In genomic region chr22:41403532-41404318, GRCh38 we compare ENCODE assay signal across 1 cellular context.
TF ChIP-seq lines count a peak whose summit lies in the region.

No MANE protein-coding gene starts in this region.

TF ChIP-seq in HepG2, 621 proteins besides CTCF, POLR2A, EP300 and RAD21 (continued from another document and continues in another):
- TF ChIP-seq, protein P1, sequence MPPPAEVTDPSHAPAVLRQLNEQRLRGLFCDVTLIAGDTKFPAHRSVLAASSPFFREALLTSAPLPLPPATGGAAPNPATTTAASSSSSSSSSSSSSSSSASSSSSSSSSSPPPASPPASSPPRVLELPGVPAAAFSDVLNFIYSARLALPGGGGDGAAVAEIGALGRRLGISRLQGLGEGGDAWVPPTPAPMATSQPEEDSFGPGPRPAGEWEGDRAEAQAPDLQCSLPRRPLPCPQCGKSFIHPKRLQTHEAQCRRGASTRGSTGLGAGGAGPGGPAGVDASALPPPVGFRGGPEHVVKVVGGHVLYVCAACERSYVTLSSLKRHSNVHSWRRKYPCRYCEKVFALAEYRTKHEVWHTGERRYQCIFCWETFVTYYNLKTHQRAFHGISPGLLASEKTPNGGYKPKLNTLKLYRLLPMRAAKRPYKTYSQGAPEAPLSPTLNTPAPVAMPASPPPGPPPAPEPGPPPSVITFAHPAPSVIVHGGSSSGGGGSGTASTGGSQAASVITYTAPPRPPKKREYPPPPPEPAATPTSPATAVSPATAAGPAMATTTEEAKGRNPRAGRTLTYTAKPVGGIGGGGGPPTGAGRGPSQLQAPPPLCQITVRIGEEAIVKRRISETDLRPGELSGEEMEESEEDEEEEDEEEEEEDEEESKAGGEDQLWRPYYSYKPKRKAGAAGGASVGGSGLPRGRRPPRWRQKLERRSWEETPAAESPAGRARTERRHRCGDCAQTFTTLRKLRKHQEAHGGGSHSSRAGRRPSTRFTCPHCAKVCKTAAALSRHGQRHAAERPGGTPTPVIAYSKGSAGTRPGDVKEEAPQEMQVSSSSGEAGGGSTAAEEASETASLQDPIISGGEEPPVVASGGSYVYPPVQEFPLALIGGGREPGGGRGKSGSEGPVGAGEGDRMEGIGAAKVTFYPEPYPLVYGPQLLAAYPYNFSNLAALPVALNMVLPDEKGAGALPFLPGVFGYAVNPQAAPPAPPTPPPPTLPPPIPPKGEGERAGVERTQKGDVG (CRISPR knock-in tag; IDR thresholded peaks at IDR 0.05; ENCODE audit: borderline replicate concordance), result no peak
- TF ChIP-seq SATB2 (CRISPR knock-in tag; IDR thresholded peaks at IDR 0.05), result no peak
- TF ChIP-seq ZNF652 (CRISPR knock-in tag; IDR thresholded peaks at IDR 0.05; ENCODE audit: borderline replicate concordance, low read depth), result no peak
- TF ChIP-seq NFKB2 (CRISPR knock-in tag; IDR thresholded peaks at IDR 0.05; ENCODE audit: borderline replicate concordance), result peak; percentile 28; the same call in 1 of the 2 replicates
- no peak for TF ChIP-seq ATF5 (CRISPR knock-in tag; IDR thresholded peaks at IDR 0.05; ENCODE audit: low read depth)
- TF ChIP-seq, protein P2, sequence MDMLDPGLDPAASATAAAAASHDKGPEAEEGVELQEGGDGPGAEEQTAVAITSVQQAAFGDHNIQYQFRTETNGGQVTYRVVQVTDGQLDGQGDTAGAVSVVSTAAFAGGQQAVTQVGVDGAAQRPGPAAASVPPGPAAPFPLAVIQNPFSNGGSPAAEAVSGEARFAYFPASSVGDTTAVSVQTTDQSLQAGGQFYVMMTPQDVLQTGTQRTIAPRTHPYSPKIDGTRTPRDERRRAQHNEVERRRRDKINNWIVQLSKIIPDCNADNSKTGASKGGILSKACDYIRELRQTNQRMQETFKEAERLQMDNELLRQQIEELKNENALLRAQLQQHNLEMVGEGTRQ (IDR thresholded peaks at IDR 0.05; ENCODE audit: low read depth, low read length), result no peak
- TF ChIP-seq, protein P2 (CRISPR knock-in tag; IDR thresholded peaks at IDR 0.05; ENCODE audit: borderline replicate concordance), result no peak
- peak; percentile 48; the same call in 1 of the 2 replicates for TF ChIP-seq ZGPAT (CRISPR knock-in tag; IDR thresholded peaks at IDR 0.05)
- TF ChIP-seq BORCS8-MEF2B (CRISPR knock-in tag; IDR thresholded peaks at IDR 0.05), result peak; percentile 72; the same call in 1 of the 2 replicates
- TF ChIP-seq ZNF292 (CRISPR knock-in tag; IDR thresholded peaks at IDR 0.05; ENCODE audit: borderline replicate concordance, low read depth), result no peak
- TF ChIP-seq NR2F2 (IDR thresholded peaks at IDR 0.05; ENCODE audit: borderline replicate concordance, low read depth), result peak; percentile 21; the same call in 1 of the 2 replicates
- no peak for TF ChIP-seq CBX2 (IDR thresholded peaks at IDR 0.05; ENCODE audit: low read depth, low read length)
- no peak for TF ChIP-seq CBX2 (CRISPR knock-in tag; IDR thresholded peaks at IDR 0.05; ENCODE audit: low read depth)
- no peak for TF ChIP-seq ZFP62 (CRISPR knock-in tag; IDR thresholded peaks at IDR 0.05)
- TF ChIP-seq ZSCAN20 (CRISPR knock-in tag; IDR thresholded peaks at IDR 0.05; ENCODE audit: borderline replicate concordance), result no peak
- TF ChIP-seq, protein P3, sequence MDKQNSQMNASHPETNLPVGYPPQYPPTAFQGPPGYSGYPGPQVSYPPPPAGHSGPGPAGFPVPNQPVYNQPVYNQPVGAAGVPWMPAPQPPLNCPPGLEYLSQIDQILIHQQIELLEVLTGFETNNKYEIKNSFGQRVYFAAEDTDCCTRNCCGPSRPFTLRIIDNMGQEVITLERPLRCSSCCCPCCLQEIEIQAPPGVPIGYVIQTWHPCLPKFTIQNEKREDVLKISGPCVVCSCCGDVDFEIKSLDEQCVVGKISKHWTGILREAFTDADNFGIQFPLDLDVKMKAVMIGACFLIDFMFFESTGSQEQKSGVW (CRISPR knock-in tag; IDR thresholded peaks at IDR 0.05; ENCODE audit: borderline replicate concordance), result no peak
- no peak for TF ChIP-seq ZNF567 (CRISPR knock-in tag; IDR thresholded peaks at IDR 0.05; ENCODE audit: borderline replicate concordance)
- TF ChIP-seq EZH2 (conservative IDR thresholded peaks at IDR 0.05; ENCODE audit: low read depth, low read length), result no peak
- TF ChIP-seq ARID5B (CRISPR knock-in tag; IDR thresholded peaks at IDR 0.05), result peak; percentile 48; the same call in 1 of the 2 replicates
- TF ChIP-seq MXI1 (IDR thresholded peaks at IDR 0.05; ENCODE audit: borderline replicate concordance, low read depth, low read length), result 0 out of 3 replicates have a peak, but pooled peaks have one; percentile 28
- no peak for TF ChIP-seq FLYWCH1 (CRISPR knock-in tag; IDR thresholded peaks at IDR 0.05)
- TF ChIP-seq KDM5B (CRISPR knock-in tag; IDR thresholded peaks at IDR 0.05; ENCODE audit: borderline replicate concordance), result peak; percentile 44; the same call in 1 of the 2 replicates
- no peak for TF ChIP-seq DPF2 (CRISPR knock-in tag; IDR thresholded peaks at IDR 0.05; ENCODE audit: borderline replicate concordance, low read depth)
- TF ChIP-seq ZNF777 (CRISPR knock-in tag; IDR thresholded peaks at IDR 0.05), result no peak
- TF ChIP-seq ATM (IDR thresholded peaks at IDR 0.05; ENCODE audit: borderline replicate concordance), result no peak
- no peak for TF ChIP-seq IKZF4 (CRISPR knock-in tag; IDR thresholded peaks at IDR 0.05; ENCODE audit: borderline replicate concordance, low read depth, not compliant biosample characterization)
- peak; percentile 93 for TF ChIP-seq SMC3 (IDR thresholded peaks at IDR 0.05; ENCODE audit: low read length)
- TF ChIP-seq NCOR1 (IDR thresholded peaks at IDR 0.05; ENCODE audit: borderline replicate concordance, low read length), result no peak
- no peak for TF ChIP-seq ZKSCAN5 (CRISPR knock-in tag; IDR thresholded peaks at IDR 0.05)
- TF ChIP-seq ZNF512B (CRISPR knock-in tag; IDR thresholded peaks at IDR 0.05; ENCODE audit: borderline replicate concordance), result peak; percentile 65; the same call in 1 of the 2 replicates
- peak; percentile 80; the same call in 1 of the 2 replicates for TF ChIP-seq PCBP1 (IDR thresholded peaks at IDR 0.05; ENCODE audit: borderline replicate concordance, low read depth, low read length)
- TF ChIP-seq ZNF770 (CRISPR knock-in tag; IDR thresholded peaks at IDR 0.05), result peak; percentile 100
- no peak for TF ChIP-seq IRX3 (CRISPR knock-in tag; IDR thresholded peaks at IDR 0.05; ENCODE audit: borderline replicate concordance, low read depth)
- TF ChIP-seq ZEB1 (IDR thresholded peaks at IDR 0.05; ENCODE audit: insufficient replicate concordance, low read depth), result no peak
- TF ChIP-seq THAP11 (CRISPR knock-in tag; IDR thresholded peaks at IDR 0.05), result peak; percentile 80
- TF ChIP-seq, protein P4, sequence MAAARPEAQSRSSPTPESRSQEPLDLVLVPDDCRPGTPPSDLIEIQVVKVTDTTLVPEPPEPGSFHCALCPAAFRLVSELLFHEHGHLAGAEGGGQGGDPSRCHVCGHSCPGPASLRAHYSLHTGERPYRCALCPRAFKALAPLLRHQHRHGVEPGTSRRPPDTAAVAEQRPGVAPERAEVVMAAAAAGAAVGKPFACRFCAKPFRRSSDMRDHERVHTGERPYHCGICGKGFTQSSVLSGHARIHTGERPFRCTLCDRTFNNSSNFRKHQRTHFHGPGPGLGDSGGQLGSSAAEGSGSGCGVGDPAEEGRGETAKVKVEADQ (CRISPR knock-in tag; IDR thresholded peaks at IDR 0.05; ENCODE audit: borderline replicate concordance), result no peak
- TF ChIP-seq MAFF (IDR thresholded peaks at IDR 0.05; ENCODE audit: low read depth, low read length), result peak; percentile 93
